ENCODE assay signal across 14 cellular contexts in the genomic region with DNA sequence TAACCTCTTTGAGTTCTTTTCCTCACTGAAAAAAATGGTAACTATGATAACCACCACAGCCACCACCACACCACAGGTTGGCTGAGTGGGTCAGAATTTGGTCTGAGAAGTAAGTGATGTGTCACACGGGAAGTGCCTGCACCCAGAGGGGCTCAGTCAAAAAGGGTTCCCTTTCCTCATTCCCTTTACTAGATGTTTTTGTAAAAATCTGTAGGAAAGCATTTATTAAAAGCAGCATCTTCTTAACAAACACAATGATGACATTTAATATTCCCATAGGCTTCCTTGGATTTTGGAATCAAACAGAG. TPM values are rescaled to one million over a fixed set of nuclear protein-coding genes. Genes with fewer than 3 reads are reported as not detected.
DNase-seq lines count a peak whose midpoint lies in the region; ATAC-seq and TF ChIP-seq lines count a peak whose summit lies in the region.
"Had no signal": no experiment of that assay in that cellular context is flagged by ENCODE, and none has a peak within 500 bp of the region (broad histone marks: within the 10 kb centered on the region; RNA-seq: fewer than 3 reads in every experiment).

No MANE protein-coding gene starts in this region.

- 100% methylated on average over 1 of the region's 1 CpG; no CpG with 5 or more reads in 1 of the 2 experiments for WGBS in endodermal cell (ENCODE audit: insufficient coverage in 1 of 2, insufficient read length in 1 of 2), 2 experiments

- H3K9ac ChIP-seq in stomach smooth muscle (ENCODE audit: low read length in 2 of 2) (no peak overlapping the region), endodermal cell (ENCODE audit: extremely low read depth, low read length, poor library complexity, severe bottlenecking) (no peak overlapping the region)
- H3K9ac ChIP-seq: parathyroid adenoma, SK-N-SH had no signal

- H3K36me3 Mint-ChIP-seq in endodermal cell (ENCODE audit: low read depth): no peaks in the 10 kb centered on the region
- H3K36me3 Mint-ChIP-seq: naive B cell had no signal

- intact Hi-C loops in left ventricle myocardium superior (cut with micrococcal nuclease): loop anchor here (10.0 kb wide), 1 partner anchor 274 kb away; a partner anchor contains a TSS

- TF ChIP-seq CTCF in endodermal cell (conservative IDR thresholded peaks at IDR 0.05): no peak

- H3K27ac ChIP-seq in stomach smooth muscle (ENCODE audit: low read length) (peak overlapping the region; percentile 7), endodermal cell (ENCODE audit: low read depth, low read length) (no peak overlapping the region)
- H3K27ac ChIP-seq: parathyroid adenoma had no signal

- H3K4me1 Mint-ChIP-seq in stimulated activated naive CD8-positive, alpha-beta T cell treated with anti-CD3 and anti-CD28 coated beads, Interleukin-15, amount 100 ng/mL, for 72 hours: no peaks in the 10 kb centered on the region
- no peaks in the 10 kb centered on the region for H3K4me1 Mint-ChIP-seq in endodermal cell

- DNase-seq in stimulated activated naive CD8-positive, alpha-beta T cell treated with anti-CD3 and anti-CD28 coated beads, Interleukin-15, amount 100 ng/mL, for 72 hours: peak in 1 of 2 donors; percentile 34
- no peak for DNase-seq in stimulated activated naive CD8-positive, alpha-beta T cell treated with anti-CD3 and anti-CD28 coated beads, Interleukin-15, Interleukin-2, amounts not matched to agents 100 U/mL and 50 U/mL, for 24 hours
- peak; percentile 67 for DNase-seq in NOMO-1 treated with DMSO at 0.1 percent for 48 hours (lab: John Stamatoyannopoulos, UW; ENCODE audit: unreplicated experiment)
- no peak for DNase-seq in left ventricle myocardium superior
- no peak for DNase-seq in UCSD-AML1 (lab: John Stamatoyannopoulos, UW; ENCODE audit: unreplicated experiment)
- no peak for DNase-seq in D341Med (ENCODE audit: low spot score)
- no peak for DNase-seq in endodermal cell
- DNase-seq: GOT3 had no signal

- no peaks in the 10 kb centered on the region for H3K9me3 Mint-ChIP-seq in stimulated activated naive CD8-positive, alpha-beta T cell treated with anti-CD3 and anti-CD28 coated beads, Interleukin-15, amount 100 ng/mL, for 72 hours
- no peaks in the 10 kb centered on the region for H3K9me3 Mint-ChIP-seq in endodermal cell
- H3K9me3 Mint-ChIP-seq: naive B cell had no signal

- H3K4me1 ChIP-seq in stomach smooth muscle (ENCODE audit: control insufficient read depth, insufficient read depth, low read length) (peaks cover 31% of the 10 kb centered on the region), endodermal cell (ENCODE audit: control insufficient read depth, insufficient read depth, low read length) (no peaks in the 10 kb centered on the region)
- H3K4me1 ChIP-seq: parathyroid adenoma had no signal

- H3K27me3 ChIP-seq in stomach smooth muscle (ENCODE audit: control insufficient read depth in 1 of 2, insufficient read depth in 2 of 2, low read length in 2 of 2) (no peaks in the 10 kb centered on the region), endodermal cell (ENCODE audit: control insufficient read depth, insufficient read depth, low read length, poor library complexity, severe bottlenecking) (no peaks in the 10 kb centered on the region)
- H3K27me3 ChIP-seq: upper lobe of left lung had no signal

- H3K4me3 Mint-ChIP-seq in stimulated activated naive CD8-positive, alpha-beta T cell treated with anti-CD3 and anti-CD28 coated beads, Interleukin-15, amount 100 ng/mL, for 72 hours: no peak overlapping the region
- H3K4me3 Mint-ChIP-seq in endodermal cell: no peak overlapping the region
- H3K4me3 Mint-ChIP-seq: naive B cell had no signal

- H3K9me3 ChIP-seq in stomach smooth muscle (ENCODE audit: control insufficient read depth in 2 of 2, low read length in 2 of 2) (no peaks in the 10 kb centered on the region), endodermal cell (ENCODE audit: control insufficient read depth, low read length) (no peaks in the 10 kb centered on the region)
- H3K9me3 ChIP-seq: SK-N-SH, upper lobe of left lung had no signal

- no peak overlapping the region for H3K27ac Mint-ChIP-seq in stimulated activated naive CD8-positive, alpha-beta T cell treated with anti-CD3 and anti-CD28 coated beads, Interleukin-15, amount 100 ng/mL, for 72 hours
- no peak overlapping the region for H3K27ac Mint-ChIP-seq in endodermal cell

- H3K27me3 Mint-ChIP-seq in stimulated activated naive CD8-positive, alpha-beta T cell treated with anti-CD3 and anti-CD28 coated beads, Interleukin-15, amount 100 ng/mL, for 72 hours: no peaks in the 10 kb centered on the region
- H3K27me3 Mint-ChIP-seq in endodermal cell (ENCODE audit: insufficient read depth): peaks cover 11% of the 10 kb centered on the region

- peak; percentile 61 for ATAC-seq in stimulated activated naive CD8-positive, alpha-beta T cell treated with anti-CD3 and anti-CD28 coated beads, Interleukin-15, amount 100 ng/mL, for 72 hours
- no peak for ATAC-seq in stimulated activated naive CD8-positive, alpha-beta T cell treated with anti-CD3 and anti-CD28 coated beads, Interleukin-15, Interleukin-2, amounts not matched to agents 100 U/mL and 50 U/mL, for 24 hours
- ATAC-seq in left ventricle myocardium superior: peak; percentile 22

- H3K4me3 ChIP-seq in stomach smooth muscle (ENCODE audit: low read length in 2 of 2) (no peak overlapping the region), endodermal cell (ENCODE audit: low read length) (no peak overlapping the region)
- H3K4me3 ChIP-seq: upper lobe of left lung had no signal

- no peaks in the 10 kb centered on the region for H3K36me3 ChIP-seq in stomach smooth muscle (ENCODE audit: control insufficient read depth in 2 of 2, insufficient read depth in 2 of 2, low read length in 2 of 2)
- H3K36me3 ChIP-seq in endodermal cell (ENCODE audit: control insufficient read depth, insufficient read depth, low read length): no peaks in the 10 kb centered on the region
- H3K36me3 ChIP-seq: upper lobe of left lung had no signal

RNA-seq across cellular contexts. Expression of a gene that starts 23.2 kb away (rescaled TPM):
- 0.27 TPM for total RNA-seq in left ventricle myocardium superior
- 1 to 10 TPM; 1.3 to 3.0 TPM for total RNA-seq in endodermal cell
- 11.9 TPM for polyA plus RNA-seq in endodermal cell (2013, experiment 1 of 2)
- 13.2 TPM for polyA plus RNA-seq in endodermal cell (2013, experiment 2 of 2)
- polyA plus RNA-seq: SK-N-SH had no signal

RNA-seq across cellular contexts. Expression of a gene that starts 30.4 kb away (rescaled TPM):
- total RNA-seq in left ventricle myocardium superior (3.0 TPM), endodermal cell (under 1 TPM; 0.31 to 0.93 TPM)
- 26.5 TPM for polyA plus RNA-seq in endodermal cell (2013, experiment 1 of 2)
- polyA plus RNA-seq in endodermal cell (2013, experiment 2 of 2): 23.8 TPM
- total RNA-seq: astrocyte had no signal
- polyA plus RNA-seq: SK-N-SH had no signal
